In the genomic region with DNA sequence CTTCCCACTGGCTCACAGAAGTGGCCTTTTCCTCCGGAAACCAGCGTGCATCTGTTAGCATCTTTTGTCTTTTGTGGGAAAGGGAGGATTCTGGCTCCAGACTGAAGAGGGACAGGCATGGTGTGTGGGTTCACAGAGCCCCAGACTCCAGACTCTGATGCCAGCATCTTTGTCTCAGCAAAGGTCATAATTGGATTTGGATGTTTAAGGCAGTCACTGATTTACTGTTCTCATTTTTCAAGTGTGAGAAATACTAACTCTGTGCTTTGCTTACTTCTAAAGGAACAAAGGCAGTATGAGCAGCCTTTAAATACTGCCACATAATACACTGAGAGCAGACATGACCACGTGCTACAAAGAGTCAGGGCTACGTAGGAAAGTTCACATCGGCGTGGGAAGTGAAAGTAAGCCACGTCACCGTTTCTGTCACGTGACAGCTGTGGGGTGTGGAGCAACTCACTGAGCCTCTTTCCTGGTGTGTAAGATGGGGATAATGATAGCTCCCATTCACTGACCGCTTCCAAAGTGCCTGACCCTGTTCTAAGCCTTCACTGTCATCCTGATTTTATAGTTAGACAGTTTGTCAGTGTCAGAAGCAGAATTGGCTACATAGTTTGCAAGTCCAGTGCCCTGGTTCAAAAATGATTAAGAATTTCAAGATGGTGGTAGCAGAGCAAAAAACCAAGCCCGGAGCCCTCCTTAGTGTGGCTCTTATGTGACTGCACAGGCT, we compare ENCODE assay signal across 9 cellular contexts. TPM values are rescaled to one million over a fixed set of nuclear protein-coding genes. Genes with fewer than 3 reads are reported as not detected.
DNase-seq lines count a peak whose midpoint lies in the region; ATAC-seq, FAIRE-seq and TF ChIP-seq lines count a peak whose summit lies in the region.
"Had no signal": no experiment of that assay in that cellular context is flagged by ENCODE, and none has a peak within 500 bp of the region (broad histone marks: within the 10 kb centered on the region; RNA-seq: fewer than 3 reads in every experiment).

No MANE protein-coding gene starts in this region.

- TF ChIP-seq POLR2A in GM12891 (IDR thresholded peaks at IDR 0.05; ENCODE audit: low read depth, low read length), result peak; percentile 98
- TF ChIP-seq POLR2A in ovary (IDR thresholded peaks at IDR 0.05), result no peak

- no peak for TF ChIP-seq CTCF in Panc1 (IDR thresholded peaks at IDR 0.05)
- no peak for TF ChIP-seq CTCF in fibroblast of pulmonary artery (IDR thresholded peaks at IDR 0.05; ENCODE audit: low read length, missing control alignments)
- no peak for TF ChIP-seq CTCF in ovary (IDR thresholded peaks at IDR 0.05)

- in situ Hi-C loops in Panc1 (cut with HindIII; ENCODE audit: low pct_unique_long_range_greater_than_20kb, low sequenced_read_pairs), result no loop called here

- CTCF ChIA-PET in Panc1 (lab: Charles Lee), result no interaction called here

- peak; percentile 49 for ATAC-seq in HG02884 (IDR thresholded peaks at IDR 0.05; ENCODE audit: unreplicated experiment)
- ATAC-seq in Panc1, result peak; percentile 76

- BruUV-seq in Panc1 (replicated peaks; lab: Mats Ljungman, UMichigan), result no TSS peak

- H3K4me3 ChIP-seq in Panc1 (ENCODE audit: low read depth in 2 of 2, low read length in 2 of 2) (no peak overlapping the region), fibroblast of pulmonary artery (replicated peaks; ENCODE audit: low read depth, low read length) (no peak overlapping the region), ovary (no peak overlapping the region), thymus (ENCODE audit: low read length) (peak overlapping the region; percentile 36)

- H3K36me3 ChIP-seq in Panc1 (ENCODE audit: control insufficient read depth, insufficient read depth, low read length), result no peaks in the 10 kb centered on the region
- no peaks in the 10 kb centered on the region for H3K36me3 ChIP-seq in ovary
- H3K36me3 ChIP-seq in thymus (ENCODE audit: control insufficient read depth, insufficient read depth), result no peaks in the 10 kb centered on the region

- peaks cover 3% of the 10 kb centered on the region for H3K4me1 ChIP-seq in Panc1 (ENCODE audit: control insufficient read depth, insufficient read depth, low read length)
- H3K4me1 ChIP-seq in ovary (ENCODE audit: insufficient read depth), result peaks cover 7% of the 10 kb centered on the region
- peaks cover 26% of the 10 kb centered on the region for H3K4me1 ChIP-seq in thymus (ENCODE audit: control insufficient read depth, insufficient read depth, low read length)

- intact Hi-C loops in Panc1 (cut with micrococcal nuclease; ENCODE audit: unreplicated experiment) (no loop called here), ovary (cut with DNase I) (loop anchor here in 1 of 4 donors (5.0 kb wide), 1 partner anchor 537 kb away; no protein-coding TSS in a partner anchor)

- H3K27ac ChIP-seq in Panc1 (ENCODE audit: low read length), result peak overlapping the region; percentile 58
- H3K27ac ChIP-seq in ovary, result peak overlapping the region in 1 of 2 donors; percentile 64
- H3K27ac ChIP-seq in thymus (ENCODE audit: low read depth), result peak overlapping the region; percentile 81

- peak; percentile 99 for FAIRE-seq in GM12891 (lab: Jason Lieb, UNC)
- FAIRE-seq: frontal cortex had no signal

- TF ChIP-seq EP300 in ovary (IDR thresholded peaks at IDR 0.05), result no peak

- 43 to 49% (median 47%) methylated on average over 11 of the region's 11 CpGs for WGBS in ovary, 3 donors
- WGBS in thymus, result 26% methylated on average over 11 of the region's 11 CpGs

- H3K27me3 ChIP-seq in Panc1 (ENCODE audit: control insufficient read depth, insufficient read depth, low read length) (no peaks in the 10 kb centered on the region), ovary (no peaks in the 10 kb centered on the region), thymus (ENCODE audit: control insufficient read depth, insufficient read depth) (no peaks in the 10 kb centered on the region)

- DNase-seq in GM12891 (ENCODE audit: insufficient read length, low spot score) (no peak), Panc1 (ENCODE audit: low read depth, low spot score) (no peak), fibroblast of pulmonary artery (ENCODE audit: low read depth) (peak; percentile 92), ovary (peak; percentile 73 to 87 (median 74)), NCI-H69 (lab: John Stamatoyannopoulos, UW) (no peak)
- peak; percentile 47 to 80 for DNase-seq in activated T-helper 1 cell treated with anti-CD3 and anti-CD28 coated beads, Interleukin-2, amount 50 U/mL, for 16 hours (ENCODE audit: low read depth in 1 of 2, low spot score in 1 of 2)

- POLR2A ChIA-PET in Panc1 (lab: Charles Lee), result interaction anchor here (0.8 kb wide), 1 partner anchor 15 kb away, joined by 3 read pairs; no protein-coding TSS in a partner anchor

- no peaks in the 10 kb centered on the region for H3K9me3 ChIP-seq in Panc1 (ENCODE audit: control insufficient read depth, insufficient read depth, low read depth, low read length)
- H3K9me3 ChIP-seq in ovary, result no peaks in the 10 kb centered on the region
- no peaks in the 10 kb centered on the region for H3K9me3 ChIP-seq in thymus (ENCODE audit: control insufficient read depth)

TF ChIP-seq in GM12891, 5 proteins besides CTCF, POLR2A, EP300 and RAD21:
- peak; percentile 8; the same call in 1 of the 2 replicates for TF ChIP-seq POU2F2 (IDR thresholded peaks at IDR 0.05; ENCODE audit: low read depth, low read length)
- peak; percentile 77 for TF ChIP-seq SPI1 (IDR thresholded peaks at IDR 0.05; ENCODE audit: low read depth, low read length)
- TF ChIP-seq POLR2AphosphoS5 (IDR thresholded peaks at IDR 0.05; ENCODE audit: low read depth, low read length), result peak; percentile 98
- no peak for TF ChIP-seq PAX5 (IDR thresholded peaks at IDR 0.05; ENCODE audit: insufficient read depth, low read length, severe bottlenecking)
- peak; percentile 49; the same call in 1 of the 2 replicates for TF ChIP-seq TAF1 (IDR thresholded peaks at IDR 0.05; ENCODE audit: low read depth, low read length)
TF ChIP-seq in GM12891: peak in this region for 4.

RNA-seq across cellular contexts. Expression of gene TMSB4X, which starts 24.8 kb away (rescaled TPM):
- 22,419 TPM for polyA plus RNA-seq in GM12891 (2012; ENCODE audit: low read depth, missing spikeins)
- 2,928 TPM for total RNA-seq in Panc1 (2021; ENCODE audit: unreplicated experiment)
- 5,442 TPM for polyA plus RNA-seq in Panc1 (2012; ENCODE audit: insufficient read length)
- total RNA-seq in ovary, result 1,000 to 10,000 TPM; 1,993 to 2,559 (median 2,105) TPM
- polyA plus RNA-seq in ovary, result 1,000 to 10,000 TPM; 3,725 to 5,006 TPM
- 12,473 TPM for polyA plus RNA-seq in thymus

RNA-seq across cellular contexts. Expression of gene TLR8, which starts 43.7 kb away (rescaled TPM):
- polyA plus RNA-seq in GM12891 (2012; ENCODE audit: low read depth, missing spikeins), result not detected
- total RNA-seq in Panc1 (2021; ENCODE audit: unreplicated experiment) (not detected), ovary (1 to 10 TPM in 1 of 7 donors, under 1 TPM in 6; 0.23 to 2.5 (median 0.30) TPM)
- not detected for polyA plus RNA-seq in Panc1 (2012; ENCODE audit: insufficient read length)
- polyA plus RNA-seq in ovary (1 to 10 TPM in 1 of 2 donors, under 1 TPM in 1; 0.18 to 2.1 TPM), thymus (0.78 TPM)

Comparison
In these comparisons a context has a peak if more than half of its experiments do, and no peak if none do; other contexts are left out.
1. DNase-seq: peak in activated T-helper 1 cell treated with anti-CD3 and anti-CD28 coated beads, Interleukin-2, amount 50 U/mL, for 16 hours (2 of 2), fibroblast of pulmonary artery (single experiment) and ovary (5 of 5); none in GM12891 (single experiment), Panc1 (single experiment) and NCI-H69 (single experiment).